Comparison of ENCODE assay signal across 8 cellular contexts in genomic region chr17:11986939-11987329, GRCh38. TPM values are rescaled to one million over a fixed set of nuclear protein-coding genes. Genes with fewer than 3 reads are reported as not detected.
A peak's percentile ranks its signal among the peaks of the same experiment; 100 is the strongest.
DNase-seq lines count a peak whose midpoint lies in the region; ATAC-seq, FAIRE-seq and TF ChIP-seq lines count a peak whose summit lies in the region.

No MANE protein-coding gene starts in this region.

- no peaks in the 10 kb centered on the region; the same call in 2 of the 3 replicates for H3K36me3 ChIP-seq in K562 (ENCODE audit: control insufficient read depth, insufficient read depth, low read length)
- peaks cover 10 to 11% of the 10 kb centered on the region in 2 experiments for H3K36me3 ChIP-seq in keratinocyte (ENCODE audit: control insufficient read depth in 2 of 2, extremely low read depth in 1 of 2, insufficient read depth in 2 of 2, low read length in 2 of 2)

- H2AFZ ChIP-seq in K562 (ENCODE audit: low read depth, low read length): no peak overlapping the region
- no peak overlapping the region for H2AFZ ChIP-seq in keratinocyte (ENCODE audit: control insufficient read depth, low read length)

- DNase-seq in DMS53 (lab: John Stamatoyannopoulos, UW) (peak; percentile 42), LHCN-M2 (ENCODE audit: low read depth) (peak; percentile 46), K562 (ENCODE audit: extremely low read depth in 1 of 4, low spot score in 3 of 4) (peak; percentile 9 to 41 (median 13)), keratinocyte (ENCODE audit: low read depth, low spot score) (no peak), urothelium cell line (ENCODE audit: low spot score) (peak; percentile 16), DMS79 treated with DMSO at 0.1 percent for 48 hours (lab: John Stamatoyannopoulos, UW) (no peak)

- CTCF ChIA-PET in K562 (lab: Yijun Ruan, JAX; ENCODE audit: low intra/inter-chr PET ratio): interaction anchor here (0.6 to 2.5 kb wide), 4 partner anchors 1111 to 1374 kb away, joined by 3 to 13 read pairs (median 3); no protein-coding TSS in a partner anchor

- 16% methylated on average over 5 of the region's 5 CpGs for WGBS in K562 (ENCODE audit: insufficient coverage, low coverage, missing lambda C conversion rate)

- TF ChIP-seq CTCF in K562 (IDR thresholded peaks at IDR 0.05 in 2 of 3, conservative IDR thresholded peaks at IDR 0.05 in 1 of 3; ENCODE audit: insufficient read depth in 2 of 3, low read depth in 1 of 3, low read length in 3 of 3) (peak; percentile 17 to 54 (median 46); a peak in 4 of 6 replicates), keratinocyte (optimal IDR thresholded peaks at IDR 0.05 in 1 of 3, IDR thresholded peaks at IDR 0.05 in 1 of 3, conservative IDR thresholded peaks at IDR 0.05 in 1 of 3; ENCODE audit: extremely low read depth in 1 of 3, insufficient read depth in 2 of 3, low read length in 3 of 3) (peak in 2 of 3 experiments; percentile 34 to 61)

- TF ChIP-seq EP300 in K562 (IDR thresholded peaks at IDR 0.05; ENCODE audit: low read length): no peak

- H3K4me3 ChIP-seq in K562 (no peak overlapping the region), keratinocyte (ENCODE audit: control insufficient read depth in 2 of 3, extremely low read depth in 1 of 3, insufficient read depth in 2 of 3, low read depth in 1 of 3, low read length in 3 of 3) (no peak overlapping the region)

- FAIRE-seq in K562 (lab: Jason Lieb, UNC): peak; percentile 77
- FAIRE-seq in keratinocyte (lab: Jason Lieb, UNC): peak; percentile 57
- FAIRE-seq in urothelium cell line (lab: Jason Lieb, UNC): no peak

- dilution Hi-C loops in keratinocyte (cut with MboI; ENCODE audit: extremely low pct_ligation_motif_present, low sequenced_read_pairs): no loop called here

- no peaks in the 10 kb centered on the region for H3K27me3 ChIP-seq in K562 (ENCODE audit: control insufficient read depth in 2 of 2, insufficient read depth in 2 of 2, low read length in 2 of 2)
- no peaks in the 10 kb centered on the region for H3K27me3 ChIP-seq in keratinocyte (ENCODE audit: control insufficient read depth, extremely low read depth, insufficient read depth, low read length)

- peak in 1 of 2 experiments; percentile 64; a peak in 3 of 4 replicates for TF ChIP-seq RAD21 in K562 (CRISPR knock-in tag; conservative IDR thresholded peaks at IDR 0.05 in 1 of 2, IDR thresholded peaks at IDR 0.05 in 1 of 2)

- intact Hi-C loops in K562 (cut with micrococcal nuclease): loop anchor here (1.0 to 10.0 kb wide), 2 partner anchors 92 to 1111 kb away; no protein-coding TSS in a partner anchor

- H3K27ac ChIP-seq in K562 (ENCODE audit: extremely low read depth, low read depth, low read length): no peak overlapping the region
- no peak overlapping the region for H3K27ac ChIP-seq in keratinocyte (ENCODE audit: control insufficient read depth, insufficient read depth, low read length)

- ATAC-seq in K562: peak; percentile 49
- no peak for ATAC-seq in GM21825 (IDR thresholded peaks at IDR 0.05; ENCODE audit: unreplicated experiment)
- ATAC-seq in GM18858 (IDR thresholded peaks at IDR 0.05; ENCODE audit: unreplicated experiment): no peak

- POLR2A ChIA-PET in K562 (lab: Yijun Ruan, JAX): interaction anchor here (1.0 kb wide), 1 partner anchor 10 kb away, joined by 3 read pairs; the partner anchor contains the start of gene ZNF18

- no peaks in the 10 kb centered on the region for H3K4me1 ChIP-seq in K562 (replicated peaks in 1 of 2; ENCODE audit: control insufficient read depth in 2 of 2, insufficient read depth in 2 of 2, low read length in 2 of 2)
- peaks cover 8% of the 10 kb centered on the region for H3K4me1 ChIP-seq in keratinocyte (ENCODE audit: control insufficient read depth, extremely low read depth, insufficient read depth, low read length)

- BruUV-seq in K562 (replicated peaks; lab: Mats Ljungman, UMichigan): no TSS peak

- H3K9me1 ChIP-seq in K562 (ENCODE audit: control insufficient read depth, insufficient read depth, low read length): no peaks in the 10 kb centered on the region
- H3K9me1 ChIP-seq in keratinocyte (ENCODE audit: control insufficient read depth, extremely low read depth, insufficient read depth, low read length): no peaks in the 10 kb centered on the region

- no peaks in the 10 kb centered on the region for H3K79me2 ChIP-seq in K562 (ENCODE audit: control insufficient read depth, insufficient read depth, low read length)
- H3K79me2 ChIP-seq in keratinocyte (ENCODE audit: control insufficient read depth, insufficient read depth, low read length): no peaks in the 10 kb centered on the region

- in situ Hi-C loops in K562 (cut with MboI): loop anchor here (25.0 kb wide), 1 partner anchor 1100 kb away; no protein-coding TSS in a partner anchor

- H3K9ac ChIP-seq in K562 (ENCODE audit: insufficient read depth in 1 of 2, low read depth in 2 of 2, low read length in 2 of 2): no peak overlapping the region
- H3K9ac ChIP-seq in keratinocyte (ENCODE audit: control insufficient read depth, extremely low read depth, insufficient read depth, low read length): no peak overlapping the region

- H3K4me2 ChIP-seq in K562 (ENCODE audit: insufficient read depth, low read length) (no peak overlapping the region), keratinocyte (ENCODE audit: control insufficient read depth, extremely low read depth, insufficient read depth, low read depth, low read length) (no peak overlapping the region)

- H3K9me3 ChIP-seq in K562 (replicated peaks; ENCODE audit: control insufficient read depth, insufficient read depth, low read depth, low read length): no peaks in the 10 kb centered on the region
- H3K9me3 ChIP-seq in keratinocyte (ENCODE audit: control insufficient read depth, low read depth, low read length): no peaks in the 10 kb centered on the region

- H4K20me1 ChIP-seq in K562 (replicated peaks; ENCODE audit: control insufficient read depth, insufficient read depth, low read length) (no peaks in the 10 kb centered on the region), keratinocyte (ENCODE audit: control insufficient read depth, extremely low read depth, insufficient read depth, low read length) (no peaks in the 10 kb centered on the region)

- TF ChIP-seq POLR2A in K562 (conservative IDR thresholded peaks at IDR 0.05): no peak

RNA-seq across cellular contexts. Expression of gene ZNF18, which starts 10.3 kb away (rescaled TPM):
- total RNA-seq in LHCN-M2 (2014; rRNA removed) (7.9 and 8.1 TPM in 2 replicates), K562 (2014; rRNA removed) (3.1 and 3.4 TPM in 2 replicates), K562 (2014; rRNA removed; fragmentation: Illumina TruSeq; extraction: Trizol) (4.0 and 4.2 TPM in 2 replicates), K562 (2015; rRNA removed; fragmentation: Illumina TruSeq; extraction: Trizol) (3.7 and 3.9 TPM in 2 replicates), K562 (2021) (2.7 and 2.8 TPM in 2 replicates)
- 4.0 TPM for polyA plus RNA-seq in LHCN-M2 (2012)
- 4.3 and 7.7 TPM in 2 replicates for total RNA-seq in K562 (2011; cell fraction: chromatin; rRNA removed; ENCODE audit: low replicate concordance)
- 3.4 and 4.0 TPM in 2 replicates for total RNA-seq in K562 (2011; cell fraction: nucleolus; rRNA removed)
- total RNA-seq in K562 (2011; cell fraction: nucleoplasm; rRNA removed): 2.8 and 4.4 TPM in 2 replicates
- polyA plus RNA-seq in K562 (2011; rRNA removed) (5.0 and 5.7 TPM in 2 replicates), K562 (2014; fragmentation: Illumina TruSeq; extraction: Trizol) (2.4 and 3.5 TPM in 2 replicates), K562 (2014; fragmentation: Nextera tagmentation; extraction: Ambion mirVana) (1 to 10 TPM; 1.1 to 3.4 TPM), K562 (2014; rRNA removed) (2.4 and 2.7 TPM in 2 replicates), keratinocyte (6.3 to 8.4 TPM (median 7.7 TPM) in 3 replicates)
- polyA plus RNA-seq in K562 (2011; cell fraction: cytosol; rRNA removed): 1.4 and 2.5 TPM in 2 replicates
- polyA plus RNA-seq in K562 (2011; cell fraction: nucleus; rRNA removed): 7.3 and 10.0 TPM in 2 replicates
- polyA plus RNA-seq in K562 (2012): 2.2 and 2.3 TPM in 2 replicates
- polyA minus RNA-seq in K562 (2011; rRNA and poly(A)+ RNA removed): 4.0 and 4.8 TPM in 2 replicates
- 1.0 and 1.7 TPM in 2 replicates for polyA minus RNA-seq in K562 (2011; cell fraction: cytosol; rRNA and poly(A)+ RNA removed)
- 2.0 and 4.0 TPM in 2 replicates for polyA minus RNA-seq in K562 (2011; cell fraction: nucleus; rRNA and poly(A)+ RNA removed)
- 3.3 TPM for polyA plus RNA-seq in keratinocyte (2011; ENCODE audit: low read depth)
- polyA plus RNA-seq in keratinocyte (2011; cell fraction: cytosol; rRNA removed): 3.4 and 5.6 TPM in 2 replicates
- 13.7 TPM in 2 replicates for polyA plus RNA-seq in keratinocyte (2011; cell fraction: nucleus; rRNA removed)
- polyA plus RNA-seq in keratinocyte (2012; ENCODE audit: low replicate concordance): 4.7 and 6.9 TPM in 2 replicates
- 3.6 to 6.8 TPM (median 6.5 TPM) in 3 replicates for polyA minus RNA-seq in keratinocyte
- polyA minus RNA-seq in keratinocyte (2011; cell fraction: cytosol; rRNA and poly(A)+ RNA removed): 4.2 TPM
- 5.3 and 9.8 TPM in 2 replicates for polyA minus RNA-seq in keratinocyte (2011; cell fraction: nucleus; rRNA and poly(A)+ RNA removed)

RNA-seq across cellular contexts. Expression of gene MAP2K4, which starts 33.7 kb away (rescaled TPM):
- 28.7 and 33.1 TPM in 2 replicates for total RNA-seq in LHCN-M2 (2014; rRNA removed)
- 9.4 TPM for polyA plus RNA-seq in LHCN-M2 (2012)
- 6.6 and 20.0 TPM in 2 replicates for total RNA-seq in K562 (2011; cell fraction: chromatin; rRNA removed; ENCODE audit: low replicate concordance)
- total RNA-seq in K562 (2011; cell fraction: nucleolus; rRNA removed): 3.5 and 5.9 TPM in 2 replicates
- 10.2 and 11.8 TPM in 2 replicates for total RNA-seq in K562 (2011; cell fraction: nucleoplasm; rRNA removed)
- total RNA-seq in K562 (2014; rRNA removed): 7.7 and 10.4 TPM in 2 replicates
- 14.2 and 15.8 TPM in 2 replicates for total RNA-seq in K562 (2014; rRNA removed; fragmentation: Illumina TruSeq; extraction: Trizol)
- total RNA-seq in K562 (2015; rRNA removed; fragmentation: Illumina TruSeq; extraction: Trizol): 12.8 and 14.0 TPM in 2 replicates
- 11.1 and 12.3 TPM in 2 replicates for total RNA-seq in K562 (2021)
- 12.5 and 15.9 TPM in 2 replicates for polyA plus RNA-seq in K562 (2011; rRNA removed)
- polyA plus RNA-seq in K562 (2011; cell fraction: cytosol; rRNA removed): 4.4 and 6.6 TPM in 2 replicates
- 6.6 and 9.0 TPM in 2 replicates for polyA plus RNA-seq in K562 (2011; cell fraction: nucleus; rRNA removed)
- 6.7 and 7.9 TPM in 2 replicates for polyA plus RNA-seq in K562 (2012)
- 9.5 and 10.8 TPM in 2 replicates for polyA plus RNA-seq in K562 (2014; fragmentation: Illumina TruSeq; extraction: Trizol)
- 1 to 10 TPM; 3.0 to 4.0 TPM for polyA plus RNA-seq in K562 (2014; fragmentation: Nextera tagmentation; extraction: Ambion mirVana)
- polyA plus RNA-seq in K562 (2014; rRNA removed): 6.9 and 7.4 TPM in 2 replicates
- 28.3 and 31.0 TPM in 2 replicates for polyA minus RNA-seq in K562 (2011; rRNA and poly(A)+ RNA removed)
- 6.6 and 13.7 TPM in 2 replicates for polyA minus RNA-seq in K562 (2011; cell fraction: cytosol; rRNA and poly(A)+ RNA removed)
- 6.3 and 12.1 TPM in 2 replicates for polyA minus RNA-seq in K562 (2011; cell fraction: nucleus; rRNA and poly(A)+ RNA removed)
- polyA plus RNA-seq in keratinocyte: 27.7 to 37.3 TPM (median 28.7 TPM) in 3 replicates
- polyA plus RNA-seq in keratinocyte (2011; ENCODE audit: low read depth): 107 TPM
- polyA plus RNA-seq in keratinocyte (2011; cell fraction: cytosol; rRNA removed): 20.5 and 41.7 TPM in 2 replicates
- polyA plus RNA-seq in keratinocyte (2011; cell fraction: nucleus; rRNA removed): 25.1 and 27.6 TPM in 2 replicates
- polyA plus RNA-seq in keratinocyte (2012; ENCODE audit: low replicate concordance): 23.8 and 24.2 TPM in 2 replicates
- polyA minus RNA-seq in keratinocyte: 9.7 to 56.5 TPM (median 36.9 TPM) in 3 replicates
- 28.8 TPM for polyA minus RNA-seq in keratinocyte (2011; cell fraction: cytosol; rRNA and poly(A)+ RNA removed)
- 24.4 and 44.0 TPM in 2 replicates for polyA minus RNA-seq in keratinocyte (2011; cell fraction: nucleus; rRNA and poly(A)+ RNA removed)

Comparison
In these comparisons a context has a peak if more than half of its experiments do, and no peak if none do; other contexts are left out.
1. DNase-seq: peak in DMS53 (single experiment), LHCN-M2 (single experiment), K562 (4 of 4) and urothelium cell line (single experiment); none in keratinocyte (single experiment) and DMS79 treated with DMSO at 0.1 percent for 48 hours (single experiment).